Comparison of ENCODE assay signal across 1 cellular context in the genomic region with DNA sequence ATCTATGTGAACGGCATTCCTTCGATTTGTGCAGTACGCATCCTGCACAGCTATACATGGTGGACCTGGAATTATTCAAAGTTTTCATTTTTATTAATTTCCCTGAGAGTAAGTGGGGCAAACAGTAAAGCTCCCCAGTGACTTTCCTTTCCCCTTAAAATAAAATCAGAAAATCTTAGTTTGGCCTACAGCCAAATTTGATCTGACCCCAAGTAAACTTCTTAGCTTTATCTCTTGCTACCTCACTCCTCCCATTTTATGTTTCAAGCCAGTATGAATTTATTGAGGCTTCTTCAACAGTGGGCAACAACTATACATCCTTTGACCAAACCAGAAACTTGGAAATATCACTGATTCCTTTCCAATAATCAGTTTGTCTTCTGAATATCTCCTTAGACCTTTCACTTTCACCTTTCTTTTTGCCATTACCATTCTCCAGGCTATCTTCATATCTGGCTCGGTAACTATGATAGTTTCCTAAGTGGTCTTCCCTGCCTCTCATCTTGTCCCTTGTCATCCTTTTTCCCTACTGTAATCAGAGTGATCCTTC.
A peak's percentile ranks its signal among the peaks of the same experiment; 100 is the strongest.
TF ChIP-seq lines count a peak whose summit lies in the region.

No MANE protein-coding gene starts in this region.

TF ChIP-seq in K562, 482 proteins besides CTCF, POLR2A, EP300 and RAD21 (continued from another document):
- TF ChIP-seq RREB1 (CRISPR knock-in tag; IDR thresholded peaks at IDR 0.05) (no peak), ZNF717 (CRISPR knock-in tag; IDR thresholded peaks at IDR 0.05) (no peak), PRDM10 (IDR thresholded peaks at IDR 0.05; ENCODE audit: partially characterized antibody) (no peak), PRMT5 (CRISPR knock-in tag; IDR thresholded peaks at IDR 0.05) (no peak), DPF2 (IDR thresholded peaks at IDR 0.05) (peak; percentile 56; the same call in 1 of the 2 replicates), RBM25 (IDR thresholded peaks at IDR 0.05; ENCODE audit: low read depth, low read length, severe bottlenecking) (peak; percentile 12), NFIC (IDR thresholded peaks at IDR 0.05) (peak; percentile 97), ZNF584 (CRISPR knock-in tag; IDR thresholded peaks at IDR 0.05; ENCODE audit: low read depth) (no peak)
- TF ChIP-seq, protein P1, sequence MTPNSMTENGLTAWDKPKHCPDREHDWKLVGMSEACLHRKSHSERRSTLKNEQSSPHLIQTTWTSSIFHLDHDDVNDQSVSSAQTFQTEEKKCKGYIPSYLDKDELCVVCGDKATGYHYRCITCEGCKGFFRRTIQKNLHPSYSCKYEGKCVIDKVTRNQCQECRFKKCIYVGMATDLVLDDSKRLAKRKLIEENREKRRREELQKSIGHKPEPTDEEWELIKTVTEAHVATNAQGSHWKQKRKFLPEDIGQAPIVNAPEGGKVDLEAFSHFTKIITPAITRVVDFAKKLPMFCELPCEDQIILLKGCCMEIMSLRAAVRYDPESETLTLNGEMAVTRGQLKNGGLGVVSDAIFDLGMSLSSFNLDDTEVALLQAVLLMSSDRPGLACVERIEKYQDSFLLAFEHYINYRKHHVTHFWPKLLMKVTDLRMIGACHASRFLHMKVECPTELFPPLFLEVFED (CRISPR knock-in tag; conservative IDR thresholded peaks at IDR 0.05): no peak
